27 cellular contexts compared by ENCODE assay signal in the genomic region with DNA sequence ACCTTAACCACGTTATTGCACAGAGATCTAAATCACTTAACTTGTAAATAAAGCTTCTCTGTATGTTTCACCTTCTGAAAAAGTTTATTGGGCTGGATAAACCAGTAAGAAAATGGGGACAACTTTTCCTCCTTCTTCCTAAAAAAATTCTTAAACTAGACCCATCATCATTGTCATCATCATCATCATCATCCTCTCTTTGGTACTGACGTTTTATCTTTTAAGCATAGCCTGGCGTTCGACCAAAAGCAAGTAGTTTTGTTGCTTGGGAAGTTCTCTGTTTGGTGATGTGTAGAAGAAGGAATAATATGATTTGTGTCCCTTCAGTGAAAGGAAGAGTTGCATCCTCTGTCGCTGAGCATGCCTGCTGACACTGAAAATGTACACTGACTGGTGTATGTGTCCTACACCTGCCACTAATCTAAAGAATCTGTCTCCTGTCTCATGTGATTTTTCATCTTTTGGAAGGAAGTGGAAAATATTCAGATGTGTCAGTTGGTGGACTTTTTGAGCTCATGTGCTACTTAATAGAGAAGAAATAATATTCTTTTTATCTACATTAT. TPM values are rescaled to one million over a fixed set of nuclear protein-coding genes. Genes with fewer than 3 reads are reported as not detected.
DNase-seq lines count a peak whose midpoint lies in the region; TF ChIP-seq lines count a peak whose summit lies in the region.
"Had no signal": no experiment of that assay in that cellular context is flagged by ENCODE, and none has a peak within 500 bp of the region (broad histone marks: within the 10 kb centered on the region; RNA-seq: fewer than 3 reads in every experiment).

No MANE protein-coding gene starts in this region.

- peaks cover 46% of the 10 kb centered on the region for H3K27me3 ChIP-seq in HAP-1 (ENCODE audit: low read depth)

- POLR2A ChIA-PET in HEK293 (lab: Yijun Ruan, JAX), result no interaction called here

- peak in 2 of 3 experiments; percentile 7 to 37 for DNase-seq in NCI-H1417 (lab: John Stamatoyannopoulos, UW)
- no peak for DNase-seq in NCI-H1417 treated with DMSO at 0.1 percent for 48 hours (lab: John Stamatoyannopoulos, UW)
- DNase-seq in neural crest cell (ENCODE audit: low read depth, low spot score), result no peak
- DNase-seq in NCI-H1436 treated with DMSO at 0.1 percent for 48 hours (lab: John Stamatoyannopoulos, UW), result no peak
- no peak for DNase-seq in NK-92 treated with Interleukin-12 subunit alpha and Interleukin-12 subunit beta, amount 100 ng/mL, for 24 hours (lab: John Stamatoyannopoulos, UW)
- DNase-seq in HAP-1 (ENCODE audit: low spot score in 2 of 2), result no peak
- DNase-seq: 8988T; Calu3; CD8-positive, alpha-beta memory T cell; DMS153; H7; KBM-7; MM.1S; NCI-H1048; NCI-H1694; NCI-H2081; NCI-H510A treated with DMSO at 0.1 percent for 48 hours; NCI-H774 had no signal

- H3K9me3 ChIP-seq in HEK293 (ENCODE audit: control insufficient read depth, insufficient read depth, low read depth, low read length) (no peaks in the 10 kb centered on the region), HAP-1 (no peaks in the 10 kb centered on the region)

- H3K4me3 Mint-ChIP-seq in brain (peak overlapping the region; percentile 87 to 93 (median 92)), neural crest cell (peak overlapping the region; percentile 21)
- H3K4me3 Mint-ChIP-seq: CD8-positive, alpha-beta memory T cell; T-helper 1 cell treated with Interleukin-12 subunit alpha and Interleukin-12 subunit beta and Interleukin-4 antibody, amounts not matched to agents 30 μg/mL and 1 μg/mL, for 36 hours had no signal

- H3K4me3 ChIP-seq in HEK293 (ENCODE audit: low read depth, low read length), result no peak overlapping the region
- H3K4me3 ChIP-seq in HAP-1, result no peak overlapping the region

- no peak for TF ChIP-seq CTCF in HEK293 (tag by site-specific recombination; IDR thresholded peaks at IDR 0.05)
- TF ChIP-seq CTCF in brain (conservative IDR thresholded peaks at IDR 0.05), result no peak
- no peak for TF ChIP-seq CTCF in neural crest cell (conservative IDR thresholded peaks at IDR 0.05)

- in situ Hi-C loops in HAP-1 (cut with MboI; ENCODE audit: low sequenced_read_pairs), result no loop called here

- H3K36me3 ChIP-seq in HEK293 (ENCODE audit: control insufficient read depth in 2 of 2, insufficient read depth in 1 of 2, low read length in 2 of 2), result no peaks in the 10 kb centered on the region
- no peaks in the 10 kb centered on the region for H3K36me3 ChIP-seq in HAP-1 (replicated peaks)

- H3K36me3 Mint-ChIP-seq in brain (peaks cover 2% of the 10 kb centered on the region), neural crest cell (ENCODE audit: low read depth) (no peaks in the 10 kb centered on the region)

- no peaks in the 10 kb centered on the region for H3K9me3 Mint-ChIP-seq in brain
- H3K9me3 Mint-ChIP-seq in neural crest cell, result no peaks in the 10 kb centered on the region
- H3K9me3 Mint-ChIP-seq: T-helper 1 cell treated with Interleukin-12 subunit alpha and Interleukin-12 subunit beta and Interleukin-4 antibody, amounts not matched to agents 30 μg/mL and 1 μg/mL, for 36 hours had no signal

- H3K4me1 ChIP-seq in HEK293 (ENCODE audit: control insufficient read depth, insufficient read depth, low read length), result no peaks in the 10 kb centered on the region
- H3K4me1 ChIP-seq in HAP-1, result no peaks in the 10 kb centered on the region

- peaks cover 20% of the 10 kb centered on the region for H3K27me3 Mint-ChIP-seq in brain
- peaks cover 90% of the 10 kb centered on the region for H3K27me3 Mint-ChIP-seq in neural crest cell (ENCODE audit: low read depth)

- peak overlapping the region; percentile 39 to 96 (median 64) for H3K27ac Mint-ChIP-seq in brain
- H3K27ac Mint-ChIP-seq in neural crest cell (ENCODE audit: unreplicated experiment), result no peak overlapping the region
- H3K27ac Mint-ChIP-seq: T-helper 1 cell treated with Interleukin-12 subunit alpha and Interleukin-12 subunit beta and Interleukin-4 antibody, amounts not matched to agents 30 μg/mL and 1 μg/mL, for 36 hours had no signal

- H3K4me1 Mint-ChIP-seq in brain, result peaks cover 69% of the 10 kb centered on the region
- H3K4me1 Mint-ChIP-seq in neural crest cell, result peaks cover 8% of the 10 kb centered on the region

- CTCF ChIA-PET in HEK293 (lab: Yijun Ruan, JAX), result no interaction called here

- H3K27ac ChIP-seq in HEK293 (ENCODE audit: extremely low read depth, low read depth, low read length), result no peak overlapping the region
- H3K27ac ChIP-seq: C4-2B, HL-60 had no signal

TF ChIP-seq in HEK293, 187 proteins besides CTCF, POLR2A, EP300 and RAD21:
- TF ChIP-seq ZNF133 (tag by site-specific recombination; IDR thresholded peaks at IDR 0.05), result no peak
- no peak for TF ChIP-seq ZNF791 (tag by site-specific recombination; IDR thresholded peaks at IDR 0.05)
- TF ChIP-seq REPIN1 (tag by site-specific recombination; IDR thresholded peaks at IDR 0.05; ENCODE audit: low read depth), result no peak
- TF ChIP-seq, protein P1, sequence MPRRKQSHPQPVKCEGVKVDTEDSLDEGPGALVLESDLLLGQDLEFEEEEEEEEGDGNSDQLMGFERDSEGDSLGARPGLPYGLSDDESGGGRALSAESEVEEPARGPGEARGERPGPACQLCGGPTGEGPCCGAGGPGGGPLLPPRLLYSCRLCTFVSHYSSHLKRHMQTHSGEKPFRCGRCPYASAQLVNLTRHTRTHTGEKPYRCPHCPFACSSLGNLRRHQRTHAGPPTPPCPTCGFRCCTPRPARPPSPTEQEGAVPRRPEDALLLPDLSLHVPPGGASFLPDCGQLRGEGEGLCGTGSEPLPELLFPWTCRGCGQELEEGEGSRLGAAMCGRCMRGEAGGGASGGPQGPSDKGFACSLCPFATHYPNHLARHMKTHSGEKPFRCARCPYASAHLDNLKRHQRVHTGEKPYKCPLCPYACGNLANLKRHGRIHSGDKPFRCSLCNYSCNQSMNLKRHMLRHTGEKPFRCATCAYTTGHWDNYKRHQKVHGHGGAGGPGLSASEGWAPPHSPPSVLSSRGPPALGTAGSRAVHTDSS (tag by site-specific recombination; IDR thresholded peaks at IDR 0.05), result peak; percentile 54; the same call in 1 of the 2 replicates
- TF ChIP-seq, protein P2, sequence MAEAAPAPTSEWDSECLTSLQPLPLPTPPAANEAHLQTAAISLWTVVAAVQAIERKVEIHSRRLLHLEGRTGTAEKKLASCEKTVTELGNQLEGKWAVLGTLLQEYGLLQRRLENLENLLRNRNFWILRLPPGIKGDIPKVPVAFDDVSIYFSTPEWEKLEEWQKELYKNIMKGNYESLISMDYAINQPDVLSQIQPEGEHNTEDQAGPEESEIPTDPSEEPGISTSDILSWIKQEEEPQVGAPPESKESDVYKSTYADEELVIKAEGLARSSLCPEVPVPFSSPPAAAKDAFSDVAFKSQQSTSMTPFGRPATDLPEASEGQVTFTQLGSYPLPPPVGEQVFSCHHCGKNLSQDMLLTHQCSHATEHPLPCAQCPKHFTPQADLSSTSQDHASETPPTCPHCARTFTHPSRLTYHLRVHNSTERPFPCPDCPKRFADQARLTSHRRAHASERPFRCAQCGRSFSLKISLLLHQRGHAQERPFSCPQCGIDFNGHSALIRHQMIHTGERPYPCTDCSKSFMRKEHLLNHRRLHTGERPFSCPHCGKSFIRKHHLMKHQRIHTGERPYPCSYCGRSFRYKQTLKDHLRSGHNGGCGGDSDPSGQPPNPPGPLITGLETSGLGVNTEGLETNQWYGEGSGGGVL (tag by site-specific recombination; IDR thresholded peaks at IDR 0.05), result no peak

RNA-seq across cellular contexts. Expression of a gene that starts 2.4 kb away (rescaled TPM):
- polyA plus RNA-seq in brain (ENCODE audit: insufficient read depth, low read depth, low replicate concordance), result 0.58 TPM
- 1.2 and 1.3 TPM in 2 replicates for total RNA-seq in neural crest cell
- total RNA-seq: Calu3; CD8-positive, alpha-beta memory T cell; HT-29; Right ventricle myocardium inferior; SK-MEL-5 had no signal
- polyA plus RNA-seq: AG04450; CD8-positive, alpha-beta memory T cell had no signal

Comparison
In these comparisons a context has a peak if more than half of its experiments do, and no peak if none do; other contexts are left out.
1. DNase-seq: peak in NCI-H1417 (2 of 3); none in NCI-H1417 treated with DMSO at 0.1 percent for 48 hours (single experiment), neural crest cell (single experiment), NCI-H1436 treated with DMSO at 0.1 percent for 48 hours (single experiment), NK-92 treated with Interleukin-12 subunit alpha and Interleukin-12 subunit beta, amount 100 ng/mL, for 24 hours (single experiment) and HAP-1 (0 of 2).